In genomic region chr21:32909393-32909792, GRCh38 we compare ENCODE assay signal across 23 cellular contexts.
"Had no signal": no experiment of that assay in that cellular context is flagged by ENCODE, and none has a peak within 500 bp of the region (broad histone marks: within the 10 kb centered on the region; RNA-seq: fewer than 3 reads in every experiment).

No MANE protein-coding gene starts in this region.

- H3K27me3 ChIP-seq: esophagus squamous epithelium, gastroesophageal sphincter, right atrium auricular region, sigmoid colon, testis, tibial nerve, upper lobe of right lung had no signal

- H3K4me1 ChIP-seq: esophagus squamous epithelium, gastroesophageal sphincter, right atrium auricular region, sigmoid colon, testis, tibial nerve, upper lobe of right lung had no signal

- H3K36me3 ChIP-seq: esophagus squamous epithelium, gastroesophageal sphincter, neutrophil, right atrium auricular region, sigmoid colon, tibial nerve, upper lobe of right lung had no signal

- ATAC-seq: effector memory CD8-positive, alpha-beta T cell; gastroesophageal sphincter; left lobe of liver; mucosa of descending colon; naive thymus-derived CD8-positive, alpha-beta T cell; stimulated activated naive B cell treated with anti-CD40 and anti-IgM and Interleukin-4, amounts not matched to agents 10 μg/mL and 1 μg/mL and 100 μg/mL, for 72 hours; stimulated activated naive CD8-positive, alpha-beta T cell treated with anti-CD3 and anti-CD28 coated beads, Interleukin-15, amount 100 ng/mL, for 72 hours; upper lobe of right lung had no signal

- H3K27ac ChIP-seq: epithelial cell of prostate, esophagus squamous epithelium, gastroesophageal sphincter, neutrophil, right atrium auricular region, sigmoid colon, skin epidermis, testis, tibial nerve, upper lobe of right lung had no signal

- DNase-seq: effector memory CD8-positive, alpha-beta T cell; esophagus squamous epithelium; foreskin fibroblast; glutamatergic neuron; islet precursor cell; mammary epithelial cell; mucosa of descending colon; naive thymus-derived CD8-positive, alpha-beta T cell; posterior cingulate gyrus; sigmoid colon; stimulated activated CD4-positive, alpha-beta T cell treated with anti-CD3 and anti-CD28 coated beads, Interleukin-2, amount 100 ng/mL, for 24 hours; stimulated activated CD4-positive, alpha-beta T cell treated with anti-CD3 and anti-CD28 coated beads, Interleukin-4, amount 100 ng/mL, for 4 hours; stimulated activated naive B cell treated with anti-CD40 and anti-IgM and Interleukin-4, amounts not matched to agents 10 μg/mL and 1 μg/mL and 100 μg/mL, for 72 hours; stimulated activated naive CD8-positive, alpha-beta T cell treated with anti-CD3 and anti-CD28 coated beads, Interleukin-15, amount 100 ng/mL, for 72 hours; testis; upper lobe of right lung had no signal

- H3K4me3 ChIP-seq: esophagus squamous epithelium, gastroesophageal sphincter, mucosa of descending colon, right atrium auricular region, sigmoid colon, skin epidermis, testis, tibial nerve, upper lobe of right lung had no signal
